Comparison of ENCODE assay signal across 39 cellular contexts in the genomic region with DNA sequence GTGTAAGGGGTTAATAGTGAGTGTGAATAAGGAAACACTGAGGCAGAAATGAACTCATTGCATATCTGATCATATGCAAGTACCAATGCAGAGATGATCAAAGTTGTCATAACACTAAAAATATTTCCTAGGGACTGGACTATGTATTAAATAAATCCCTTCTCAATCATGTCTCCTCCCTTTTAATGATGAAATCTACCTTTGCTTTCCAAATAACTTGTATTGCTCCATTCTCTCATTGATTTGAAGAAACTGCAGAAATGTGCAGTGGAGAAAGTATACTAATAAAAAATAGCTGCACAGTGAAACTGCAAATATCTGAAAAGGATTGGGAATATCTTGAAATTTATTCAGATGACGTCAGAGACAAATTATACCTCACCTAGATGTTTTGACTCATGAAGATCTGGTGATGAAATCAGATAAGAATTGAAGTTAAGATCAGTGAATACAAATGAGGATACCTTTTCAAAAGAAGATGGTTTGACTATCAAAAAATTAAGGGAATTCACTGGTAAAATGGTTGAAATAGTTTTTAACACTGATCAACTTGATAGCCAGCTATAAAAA.
"Had no signal": no experiment of that assay in that cellular context is flagged by ENCODE, and none has a peak within 500 bp of the region (broad histone marks: within the 10 kb centered on the region; RNA-seq: fewer than 3 reads in every experiment).

No MANE protein-coding gene starts in this region.

- FAIRE-seq: astrocyte, bronchial epithelial cell had no signal

- H3K36me3 ChIP-seq: adrenal gland, ascending aorta, brain microvascular endothelial cell, breast epithelium, cardiac muscle cell had no signal

- H3K9me3 Mint-ChIP-seq: activated naive CD4-positive, alpha-beta T cell treated with anti-CD3 and anti-CD28 coated beads, Interleukin-2, amount 50 U/mL, for 24 hours; central memory CD8-positive, alpha-beta T cell had no signal

- ATAC-seq: activated naive CD4-positive, alpha-beta T cell treated with anti-CD3 and anti-CD28 coated beads, Interleukin-2, amount 50 U/mL, for 72 hours; activated naive CD8-positive, alpha-beta T cell treated with anti-CD3 and anti-CD28 coated beads, Interleukin-2, amount 50 U/mL, for 24 hours; activated T-cell treated with anti-CD3 and anti-CD28 coated beads, Interleukin-2, amount 50 U/mL, for 4 hours; activated T-cell treated with anti-CD3 and anti-CD28 coated beads, Interleukin-2, amount 50 U/mL, for 72 hours; activated T-helper 17 cell treated with anti-CD3 and anti-CD28 coated beads, Interleukin-2, amount 50 U/mL, for 72 hours; body of pancreas had no signal

- H3K27me3 Mint-ChIP-seq: activated naive CD4-positive, alpha-beta T cell treated with anti-CD3 and anti-CD28 coated beads, Interleukin-2, amount 10 ng/mL, durations not matched to agents 7 days and 5 days; activated naive CD4-positive, alpha-beta T cell treated with anti-CD3 and anti-CD28 coated beads, Interleukin-2, amount 50 U/mL, for 24 hours; activated naive CD8-positive, alpha-beta T cell; activated naive CD8-positive, alpha-beta T cell treated with anti-CD3 and anti-CD28 coated beads for 36 hours; activated naive CD8-positive, alpha-beta T cell treated with anti-CD3 and anti-CD28 coated beads, Interleukin-2, amount 10 ng/mL, durations not matched to agents 7 days and 5 days; activated naive CD8-positive, alpha-beta T cell treated with anti-CD3 and anti-CD28 coated beads, Interleukin-2, amount 50 U/mL, for 24 hours; activated T-cell treated with anti-CD3 and anti-CD28 coated beads, Interleukin-2, amount 50 U/mL, for 24 hours; activated T-helper 17 cell treated with anti-CD3 and anti-CD28 coated beads, Interleukin-2, amount 50 U/mL, for 72 hours; brain; central memory CD8-positive, alpha-beta T cell had no signal

- H3K4me1 ChIP-seq: adrenal gland, ascending aorta, body of pancreas, breast epithelium had no signal

- H3K27ac Mint-ChIP-seq: activated naive CD4-positive, alpha-beta T cell treated with anti-CD3 and anti-CD28 coated beads for 36 hours; activated naive CD4-positive, alpha-beta T cell treated with anti-CD3 and anti-CD28 coated beads, Interleukin-2, amount 10 ng/mL, durations not matched to agents 7 days and 5 days; activated naive CD4-positive, alpha-beta T cell treated with anti-CD3 and anti-CD28 coated beads, Interleukin-2, amount 50 U/mL, for 24 hours; activated naive CD4-positive, alpha-beta T cell treated with anti-CD3 and anti-CD28 coated beads, Interleukin-2, amount 50 U/mL, for 72 hours; activated naive CD8-positive, alpha-beta T cell; activated naive CD8-positive, alpha-beta T cell treated with anti-CD3 and anti-CD28 coated beads for 36 hours; activated naive CD8-positive, alpha-beta T cell treated with anti-CD3 and anti-CD28 coated beads, Interleukin-2, amount 10 ng/mL, durations not matched to agents 7 days and 5 days; activated naive CD8-positive, alpha-beta T cell treated with anti-CD3 and anti-CD28 coated beads, Interleukin-2, amount 50 U/mL, for 24 hours; activated T-cell treated with anti-CD3 and anti-CD28 coated beads, Interleukin-2, amount 50 U/mL, for 24 hours; activated T-cell treated with anti-CD3 and anti-CD28 coated beads, Interleukin-2, amount 50 U/mL, for 72 hours; activated T-helper 1 cell treated with anti-CD3 and anti-CD28 coated beads, Interleukin-12 subunit alpha, Interleukin-12 subunit beta, Interleukin-2, Interleukin-4 antibody, amounts not matched to agents 30 ng/mL and 10 ng/mL and 1 ng/mL, durations not matched to agents 14 hours and 24 hours and 36 hours; activated T-helper 17 cell treated with anti-CD3 and anti-CD28 coated beads, Interleukin-2, amount 50 U/mL, for 72 hours; activated T-helper 2 cell treated with anti-CD3 and anti-CD28 coated beads, Interferon-gamma antibody, Interleukin-2, Interleukin-4, amounts not matched to agents 10 μg/mL and 5 μg/mL and 100 μg/mL, durations not matched to agents 14 hours and 24 hours and 36 hours; brain had no signal

- H3K4me1 Mint-ChIP-seq: activated naive CD4-positive, alpha-beta T cell treated with anti-CD3 and anti-CD28 coated beads, Interleukin-2, amount 10 ng/mL, durations not matched to agents 7 days and 5 days; activated naive CD4-positive, alpha-beta T cell treated with anti-CD3 and anti-CD28 coated beads, Interleukin-2, amount 50 U/mL, for 24 hours; activated naive CD8-positive, alpha-beta T cell treated with anti-CD3 and anti-CD28 coated beads for 36 hours; activated naive CD8-positive, alpha-beta T cell treated with anti-CD3 and anti-CD28 coated beads, Interleukin-2, amount 10 ng/mL, durations not matched to agents 7 days and 5 days; activated naive CD8-positive, alpha-beta T cell treated with anti-CD3 and anti-CD28 coated beads, Interleukin-2, amount 50 U/mL, for 24 hours; activated T-helper 17 cell treated with anti-CD3 and anti-CD28 coated beads, Interleukin-2, amount 50 U/mL, for 72 hours; brain; central memory CD8-positive, alpha-beta T cell had no signal

- H3K36me3 Mint-ChIP-seq: activated naive CD4-positive, alpha-beta T cell treated with anti-CD3 and anti-CD28 coated beads, Interleukin-2, amount 10 ng/mL, durations not matched to agents 7 days and 5 days; activated naive CD4-positive, alpha-beta T cell treated with anti-CD3 and anti-CD28 coated beads, Interleukin-2, amount 50 U/mL, for 24 hours; activated naive CD4-positive, alpha-beta T cell treated with anti-CD3 and anti-CD28 coated beads, Interleukin-2, amount 50 U/mL, for 72 hours; activated naive CD8-positive, alpha-beta T cell; activated naive CD8-positive, alpha-beta T cell treated with anti-CD3 and anti-CD28 coated beads for 36 hours; activated naive CD8-positive, alpha-beta T cell treated with anti-CD3 and anti-CD28 coated beads, Interleukin-2, amount 10 ng/mL, durations not matched to agents 7 days and 5 days; brain had no signal

- H3K4me3 Mint-ChIP-seq: activated naive CD4-positive, alpha-beta T cell treated with anti-CD3 and anti-CD28 coated beads for 36 hours; activated naive CD4-positive, alpha-beta T cell treated with anti-CD3 and anti-CD28 coated beads, Interleukin-2, amount 10 ng/mL, durations not matched to agents 7 days and 5 days; activated naive CD4-positive, alpha-beta T cell treated with anti-CD3 and anti-CD28 coated beads, Interleukin-2, amount 50 U/mL, for 24 hours; activated naive CD8-positive, alpha-beta T cell; activated naive CD8-positive, alpha-beta T cell treated with anti-CD3 and anti-CD28 coated beads for 36 hours; activated naive CD8-positive, alpha-beta T cell treated with anti-CD3 and anti-CD28 coated beads, Interleukin-2, amount 10 ng/mL, durations not matched to agents 7 days and 5 days; activated naive CD8-positive, alpha-beta T cell treated with anti-CD3 and anti-CD28 coated beads, Interleukin-2, amount 50 U/mL, for 24 hours; activated T-cell treated with anti-CD3 and anti-CD28 coated beads, Interleukin-2, amount 50 U/mL, for 24 hours; activated T-cell treated with anti-CD3 and anti-CD28 coated beads, Interleukin-2, amount 50 U/mL, for 4 hours; activated T-cell treated with anti-CD3 and anti-CD28 coated beads, Interleukin-2, amount 50 U/mL, for 72 hours; activated T-helper 1 cell treated with anti-CD3 and anti-CD28 coated beads, Interleukin-12 subunit alpha, Interleukin-12 subunit beta, Interleukin-2, Interleukin-4 antibody, amounts not matched to agents 30 ng/mL and 10 ng/mL and 1 ng/mL, durations not matched to agents 14 hours and 24 hours and 36 hours; activated T-helper 17 cell treated with anti-CD3 and anti-CD28 coated beads, Interleukin-2, amount 50 U/mL, for 72 hours; brain; central memory CD8-positive, alpha-beta T cell had no signal

- DNase-seq: activated effector memory CD4-positive, alpha-beta T cell treated with anti-CD3 and anti-CD28 coated beads, Interleukin-2, amount 50 U/mL, for 16 hours; activated effector memory CD4-positive, alpha-beta T cell treated with Interleukin-2 at 50 U/mL for 16 hours; activated gamma-delta T cell; activated gamma-delta T cell treated with Interleukin-2 at 50 U/mL for 16 hours; activated naive CD4-positive, alpha-beta T cell; activated naive CD4-positive, alpha-beta T cell treated with anti-CD3 and anti-CD28 coated beads for 36 hours; activated naive CD4-positive, alpha-beta T cell treated with anti-CD3 and anti-CD28 coated beads, Interleukin-2, amount 10 ng/mL, durations not matched to agents 7 days and 5 days; activated naive CD4-positive, alpha-beta T cell treated with anti-CD3 and anti-CD28 coated beads, Interleukin-2, amount 50 U/mL, for 16 hours; activated naive CD4-positive, alpha-beta T cell treated with Interleukin-2 at 50 U/mL for 16 hours; activated naive CD8-positive, alpha-beta T cell treated with anti-CD3 and anti-CD28 coated beads for 36 hours; activated naive CD8-positive, alpha-beta T cell treated with anti-CD3 and anti-CD28 coated beads, Interleukin-2, amount 10 ng/mL, durations not matched to agents 7 days and 5 days; activated naive CD8-positive, alpha-beta T cell treated with anti-CD3 and anti-CD28 coated beads, Interleukin-2, amount 50 U/mL, for 24 hours; activated T-cell treated with anti-CD3 and anti-CD28 coated beads, Interleukin-2, amount 50 U/mL, for 24 hours; activated T-cell treated with anti-CD3 and anti-CD28 coated beads, Interleukin-2, amount 50 U/mL, for 4 hours; activated T-cell treated with anti-CD3 and anti-CD28 coated beads, Interleukin-2, amount 50 U/mL, for 48 hours; activated T-cell treated with anti-CD3 and anti-CD28 coated beads, Interleukin-2, amount 50 U/mL, for 72 hours; adrenal gland; amniotic stem cell; amygdala; anterior cingulate cortex; aorta; body of pancreas; brain microvascular endothelial cell; caudate nucleus; central memory CD4-positive, alpha-beta T cell; cerebellar nuclear complex had no signal

- H3K27ac ChIP-seq: adrenal gland, ascending aorta, body of pancreas, brain microvascular endothelial cell, breast epithelium, cardiac muscle cell had no signal

- H3K27me3 ChIP-seq: adrenal gland, ascending aorta, body of pancreas, brain microvascular endothelial cell, breast epithelium, cardiac muscle cell had no signal

- H3K9me3 ChIP-seq: adrenal gland, ascending aorta, body of pancreas had no signal

- H3K4me3 ChIP-seq: adrenal gland, ascending aorta, body of pancreas, breast epithelium, cardiac muscle cell had no signal
